Comparison of ENCODE assay signal across 22 cellular contexts in the genomic region with DNA sequence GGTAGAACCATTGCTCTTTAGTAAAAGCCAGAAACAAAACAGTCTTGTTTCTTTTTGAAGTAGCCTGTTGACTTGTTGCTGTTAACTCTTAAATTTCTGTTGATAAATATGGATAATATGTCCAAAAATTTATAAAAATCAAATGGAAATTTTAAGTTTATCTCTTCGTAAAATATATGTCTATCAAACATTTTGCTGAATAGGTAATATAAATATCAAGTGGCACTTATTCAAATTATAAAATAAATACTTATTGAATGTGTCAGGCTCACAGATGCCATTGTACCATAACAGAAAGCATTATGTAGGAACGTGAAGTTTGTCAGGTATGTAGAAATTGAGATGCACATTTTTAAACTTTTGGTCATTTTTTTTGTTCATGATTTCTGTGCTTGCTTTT.
"Had no signal": no experiment of that assay in that cellular context is flagged by ENCODE, and none has a peak within 500 bp of the region (broad histone marks: within the 10 kb centered on the region; RNA-seq: fewer than 3 reads in every experiment).

No MANE protein-coding gene starts in this region.

- H3K27ac Mint-ChIP-seq: activated naive CD8-positive, alpha-beta T cell; brain; memory B cell; natural killer cell; stimulated activated naive B cell treated with anti-CD40 and anti-IgM and Interleukin-4, amounts not matched to agents 10 μg/mL and 1 μg/mL and 100 μg/mL, for 72 hours had no signal

- H3K4me3 Mint-ChIP-seq: activated naive CD8-positive, alpha-beta T cell; brain; central memory CD8-positive, alpha-beta T cell; natural killer cell had no signal

- H3K36me3 ChIP-seq: right atrium auricular region, thyroid gland had no signal

- H3K27me3 ChIP-seq: right atrium auricular region, thyroid gland had no signal

- DNase-seq: activated CD4-positive, alpha-beta T cell treated with anti-CD3 and anti-CD28 coated beads, Interleukin-2, amount 50 U/mL, for 1 hour; activated CD8-positive, alpha-beta memory T cell treated with anti-CD3 and anti-CD28 coated beads for 24 hours; activated gamma-delta T cell treated with Interleukin-2 at 50 U/mL for 16 hours; amygdala; effector CD8-positive, alpha-beta T cell; erythroblast; hippocampal formation; left ventricle myocardium superior; natural killer cell; nucleus accumbens; posterior cingulate gyrus; stimulated activated CD4-positive, alpha-beta T cell treated with anti-CD3 and anti-CD28 coated beads, Interleukin-15, amount 100 ng/mL, for 24 hours; stimulated activated CD4-positive, alpha-beta T cell treated with anti-CD3 and anti-CD28 coated beads, Interleukin-4, amount 100 ng/mL, for 1 hour; stimulated activated naive B cell treated with anti-CD40 and anti-IgM and Interleukin-4, amounts not matched to agents 10 μg/mL and 1 μg/mL and 100 μg/mL, for 72 hours; thyroid gland had no signal

- H3K27me3 Mint-ChIP-seq: activated naive CD8-positive, alpha-beta T cell; brain; central memory CD8-positive, alpha-beta T cell; memory B cell; stimulated activated naive B cell treated with anti-CD40 and anti-IgM and Interleukin-4, amounts not matched to agents 10 μg/mL and 1 μg/mL and 100 μg/mL, for 72 hours had no signal

- FAIRE-seq: keratinocyte, urothelium cell line had no signal

- H3K9me3 Mint-ChIP-seq: central memory CD8-positive, alpha-beta T cell; memory B cell; natural killer cell; stimulated activated naive B cell treated with anti-CD40 and anti-IgM and Interleukin-4, amounts not matched to agents 10 μg/mL and 1 μg/mL and 100 μg/mL, for 72 hours had no signal

- H3K27ac ChIP-seq: right atrium auricular region, thyroid gland had no signal

- H3K36me3 Mint-ChIP-seq: activated naive CD8-positive, alpha-beta T cell; natural killer cell had no signal

- H3K9me3 ChIP-seq: right atrium auricular region, thyroid gland had no signal

- H3K4me3 ChIP-seq: right atrium auricular region, thyroid gland had no signal
